In genomic region chr13:58032676-58033440, GRCh38 we compare ENCODE assay signal across 17 cellular contexts.
A peak's percentile ranks its signal among the peaks of the same experiment; 100 is the strongest.
DNase-seq lines count a peak whose midpoint lies in the region; ATAC-seq and TF ChIP-seq lines count a peak whose summit lies in the region.
"Had no signal": no experiment of that assay in that cellular context is flagged by ENCODE, and none has a peak within 500 bp of the region (broad histone marks: within the 10 kb centered on the region; RNA-seq: fewer than 3 reads in every experiment).

No MANE protein-coding gene starts in this region.

- H3K4me2 ChIP-seq in OCI-LY3 (ENCODE audit: low read length), result no peak overlapping the region
- H3K4me2 ChIP-seq: BLaER1, GM23338 had no signal

- H3K79me2 ChIP-seq in OCI-LY3 (ENCODE audit: low read length), result no peaks in the 10 kb centered on the region

- peak overlapping the region; percentile 24; the same call in 1 of the 2 replicates for H2AFZ ChIP-seq in OCI-LY3 (ENCODE audit: low read depth, low read length)
- H2AFZ ChIP-seq: GM23338 had no signal

- H3K9me3 ChIP-seq in A673 (ENCODE audit: low read depth, low read length, poor library complexity, severe bottlenecking), result no peaks in the 10 kb centered on the region
- no peaks in the 10 kb centered on the region for H3K9me3 ChIP-seq in OCI-LY3 (ENCODE audit: insufficient read depth, low read length)
- H3K9me3 ChIP-seq: BLaER1 had no signal

- CTCF ChIA-PET in A673 (lab: Charles Lee), result no interaction called here

- no peak overlapping the region for H3K27ac ChIP-seq in A673 (ENCODE audit: low read depth, low read length, poor library complexity, severe bottlenecking)
- H3K27ac ChIP-seq in OCI-LY3 (ENCODE audit: low read length), result no peak overlapping the region
- H3K27ac ChIP-seq: 22Rv1, BLaER1 had no signal

- DNase-seq in NCI-H1092 treated with DMSO at 0.1 percent for 48 hours (lab: John Stamatoyannopoulos, UW) (peak; percentile 5), NCI-H1092 (lab: John Stamatoyannopoulos, UW) (no peak), A673 (ENCODE audit: low spot score) (peak; percentile 65), NCI-H1417 (lab: John Stamatoyannopoulos, UW) (peak in 2 of 3 experiments; percentile 48 to 82), head of caudate nucleus (no peak)
- DNase-seq: AML-193; CD8-positive, alpha-beta memory T cell; DMS79; H7 had no signal

- BruUV-seq in A673 (replicated peaks; lab: Mats Ljungman, UMichigan), result no TSS peak

- peaks cover 15% of the 10 kb centered on the region for H3K4me1 ChIP-seq in A673 (ENCODE audit: insufficient read depth, low read length, poor library complexity, severe bottlenecking)
- H3K4me1 ChIP-seq in OCI-LY3 (ENCODE audit: low read length), result peaks cover 9% of the 10 kb centered on the region
- H3K4me1 ChIP-seq: BLaER1 had no signal

- H3K36me3 ChIP-seq in A673 (ENCODE audit: insufficient read depth, low read length, poor library complexity, severe bottlenecking), result no peaks in the 10 kb centered on the region
- no peaks in the 10 kb centered on the region for H3K36me3 ChIP-seq in OCI-LY3 (replicated peaks; ENCODE audit: low read depth, low read length)
- H3K36me3 ChIP-seq: BLaER1 had no signal

- H3K27me3 ChIP-seq in A673 (replicated peaks; ENCODE audit: insufficient read depth, low read depth, low read length, poor library complexity) (no peaks in the 10 kb centered on the region), OCI-LY3 (ENCODE audit: low read depth, low read length) (no peaks in the 10 kb centered on the region)
- H3K27me3 ChIP-seq: BLaER1 had no signal

- H3K4me3 ChIP-seq in A673 (ENCODE audit: low read depth, low read length, poor library complexity, severe bottlenecking) (no peak overlapping the region), OCI-LY3 (ENCODE audit: low read length) (no peak overlapping the region)
- H3K4me3 ChIP-seq: BLaER1, GM12878, GM23338 had no signal

- H4K20me1 ChIP-seq in OCI-LY3 (ENCODE audit: insufficient read depth, low read length), result no peaks in the 10 kb centered on the region
- H4K20me1 ChIP-seq: BLaER1 had no signal

- H3K9ac ChIP-seq in OCI-LY3 (ENCODE audit: low read length), result no peak overlapping the region
- H3K9ac ChIP-seq: BLaER1 had no signal

- POLR2A ChIA-PET in A673 (lab: Charles Lee; ENCODE audit: low non-redundant PET), result no interaction called here

- intact Hi-C loops in A673 (cut with micrococcal nuclease; ENCODE audit: unreplicated experiment), result no loop called here
- intact Hi-C loops in head of caudate nucleus (cut with DNase I), result no loop called here

- TF ChIP-seq CTCF in A673 (conservative IDR thresholded peaks at IDR 0.05; ENCODE audit: low read depth, low read length) (no peak), OCI-LY3 (IDR thresholded peaks at IDR 0.05; ENCODE audit: low read depth, low read length) (no peak)

- ATAC-seq in GM21529 (IDR thresholded peaks at IDR 0.05; ENCODE audit: unreplicated experiment) (no peak), GM21737 (IDR thresholded peaks at IDR 0.05; ENCODE audit: unreplicated experiment) (no peak)
- ATAC-seq: GM12878, GM23338, HepG2 had no signal

Comparison
In these comparisons a context has a peak if more than half of its experiments do, and no peak if none do; other contexts are left out.
1. DNase-seq: peak in NCI-H1092 treated with DMSO at 0.1 percent for 48 hours (single experiment), A673 (single experiment) and NCI-H1417 (2 of 3); none in NCI-H1092 (single experiment) and head of caudate nucleus (0 of 42).